ENCODE assay signal across 8 cellular contexts in genomic region chr13:107203146-107203847, GRCh38.
DNase-seq lines count a peak whose midpoint lies in the region; ATAC-seq and TF ChIP-seq lines count a peak whose summit lies in the region.

No MANE protein-coding gene starts in this region.

- no peak overlapping the region for H3K4me3 ChIP-seq in PC-9
- H3K4me3 ChIP-seq in left ventricle myocardium inferior, result peak overlapping the region; percentile 5
- H3K4me3 ChIP-seq in uterus, result no peak overlapping the region
- no peak overlapping the region for H3K4me3 ChIP-seq in ovary

- H3K9me3 ChIP-seq in PC-9 (ENCODE audit: insufficient read depth, low read depth), result no peaks in the 10 kb centered on the region
- no peaks in the 10 kb centered on the region for H3K9me3 ChIP-seq in left ventricle myocardium inferior (replicated peaks)
- no peaks in the 10 kb centered on the region for H3K9me3 ChIP-seq in uterus
- no peaks in the 10 kb centered on the region for H3K9me3 ChIP-seq in ovary

- no peak for TF ChIP-seq EP300 in ovary (IDR thresholded peaks at IDR 0.05)

- H3K4me1 ChIP-seq in PC-9 (replicated peaks; ENCODE audit: insufficient read depth) (no peaks in the 10 kb centered on the region), left ventricle myocardium inferior (peaks cover 49% of the 10 kb centered on the region), uterus (no peaks in the 10 kb centered on the region), ovary (ENCODE audit: insufficient read depth) (no peaks in the 10 kb centered on the region)

- H3K36me3 ChIP-seq in PC-9 (ENCODE audit: low read depth), result no peaks in the 10 kb centered on the region
- H3K36me3 ChIP-seq in left ventricle myocardium inferior, result no peaks in the 10 kb centered on the region
- H3K36me3 ChIP-seq in uterus, result no peaks in the 10 kb centered on the region
- H3K36me3 ChIP-seq in ovary, result no peaks in the 10 kb centered on the region

- H4K20me1 ChIP-seq in PC-9 (ENCODE audit: insufficient read depth), result no peaks in the 10 kb centered on the region

- H3K27me3 ChIP-seq in PC-9 (ENCODE audit: insufficient read depth, low read depth) (no peaks in the 10 kb centered on the region), left ventricle myocardium inferior (ENCODE audit: low read depth) (peaks cover 22% of the 10 kb centered on the region), uterus (no peaks in the 10 kb centered on the region), ovary (no peaks in the 10 kb centered on the region)

- no peak overlapping the region for H2AFZ ChIP-seq in PC-9

- H3K9me2 ChIP-seq in PC-9 (ENCODE audit: insufficient read depth), result no peaks in the 10 kb centered on the region

- intact Hi-C loops in Right ventricle myocardium inferior (cut with DNase I), result loop anchor here (5.0 to 10.0 kb wide), 3 partner anchors 61 to 708 kb away; no protein-coding TSS in a partner anchor
- intact Hi-C loops in cardiac septum (cut with DNase I), result no loop called here
- intact Hi-C loops in PC-9 (cut with micrococcal nuclease; ENCODE audit: unreplicated experiment), result no loop called here
- intact Hi-C loops in left ventricle myocardium inferior (cut with micrococcal nuclease), result no loop called here
- intact Hi-C loops in uterus (cut with DNase I; ENCODE audit: low total_unique reads), result no loop called here
- intact Hi-C loops in ovary (cut with DNase I), result loop anchor here in 1 of 4 donors (10.0 kb wide), 1 partner anchor 952 kb away; no protein-coding TSS in a partner anchor

- TF ChIP-seq POLR2A in uterus (IDR thresholded peaks at IDR 0.05), result no peak
- TF ChIP-seq POLR2A in ovary (IDR thresholded peaks at IDR 0.05), result no peak

- DNase-seq in Right ventricle myocardium inferior (ENCODE audit: missing footprints) (no peak), cardiac septum (ENCODE audit: low spot score) (no peak), PC-9 (no peak), left ventricle myocardium inferior (no peak), uterus (no peak), ovary (no peak), EL (no peak)

- CTCF ChIA-PET in PC-9 (lab: Charles Lee), result interaction anchor here (0.6 kb wide), 1 partner anchor 174 kb away, joined by 4 read pairs; no protein-coding TSS in a partner anchor

- ATAC-seq in Right ventricle myocardium inferior, result peak; percentile 45
- ATAC-seq in GM21723 (IDR thresholded peaks at IDR 0.05; ENCODE audit: unreplicated experiment), result no peak

- 68 to 76% (median 75%) methylated on average over 11 of the region's 11 CpGs for WGBS in ovary, 3 donors

- H3F3A ChIP-seq in PC-9 (ENCODE audit: insufficient read depth, low read depth), result no peaks in the 10 kb centered on the region

- POLR2A ChIA-PET in PC-9 (lab: Charles Lee; ENCODE audit: unreplicated experiment), result no interaction called here

- H3K27ac ChIP-seq in PC-9 (no peak overlapping the region), left ventricle myocardium inferior (replicated peaks) (peak overlapping the region; percentile 87), uterus (peak overlapping the region; percentile 39 to 67), ovary (no peak overlapping the region)

- TF ChIP-seq CTCF in PC-9 (conservative IDR thresholded peaks at IDR 0.05) (peak; percentile 60), left ventricle myocardium inferior (IDR thresholded peaks at IDR 0.05; ENCODE audit: borderline replicate concordance) (peak; percentile 58), uterus (IDR thresholded peaks at IDR 0.05) (peak in 1 of 4 experiments; percentile 13), ovary (IDR thresholded peaks at IDR 0.05) (no peak)

- no TSS peak for BruUV-seq in PC-9 (replicated peaks; lab: Mats Ljungman, UMichigan)

- no peaks in the 10 kb centered on the region for H3K79me2 ChIP-seq in PC-9 (ENCODE audit: low read depth)

- no peak overlapping the region for H3K4me2 ChIP-seq in PC-9

Comparison
In these comparisons a context has a peak if more than half of its experiments do, and no peak if none do; other contexts are left out.
1. H3K27ac ChIP-seq: peak in left ventricle myocardium inferior (single experiment) and uterus (2 of 2); none in PC-9 (single experiment) and ovary (0 of 2).
2. CTCF ChIP-seq: peak in PC-9 (single experiment) and left ventricle myocardium inferior (single experiment); none in ovary (0 of 3).